Comparison of ENCODE assay signal across 15 cellular contexts in the genomic region with DNA sequence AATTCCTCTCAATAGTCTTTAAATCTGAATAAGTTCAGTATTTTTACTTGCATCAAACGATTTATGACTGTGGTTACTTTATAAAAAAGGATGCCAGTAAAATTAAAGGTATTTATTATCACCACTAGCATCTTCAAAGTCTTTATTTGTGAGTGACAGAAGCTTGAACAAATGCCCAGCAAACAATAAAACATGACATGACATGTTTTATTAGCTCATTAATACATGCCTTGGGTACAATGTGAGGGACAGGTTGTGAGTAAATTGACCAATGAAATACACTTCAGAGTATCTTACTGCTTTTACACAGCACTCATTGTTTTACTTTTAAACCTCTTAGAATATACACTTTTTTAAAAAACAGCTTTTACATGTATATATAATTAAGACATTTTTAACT.
DNase-seq lines count a peak whose midpoint lies in the region; ATAC-seq and TF ChIP-seq lines count a peak whose summit lies in the region.
"Had no signal": no experiment of that assay in that cellular context is flagged by ENCODE, and none has a peak within 500 bp of the region (broad histone marks: within the 10 kb centered on the region; RNA-seq: fewer than 3 reads in every experiment).

No MANE protein-coding gene starts in this region.

- no peaks in the 10 kb centered on the region for H3K4me1 Mint-ChIP-seq in HFFc6 (ENCODE audit: low read depth)
- H3K4me1 Mint-ChIP-seq: CD8-positive, alpha-beta memory T cell had no signal

- no peak overlapping the region for H3K4me3 Mint-ChIP-seq in HFFc6
- H3K4me3 Mint-ChIP-seq: CD8-positive, alpha-beta memory T cell; GM23338 had no signal

- peaks cover 1% of the 10 kb centered on the region; the same call in 1 of the 2 replicates for H3K27me3 Mint-ChIP-seq in HFFc6 (ENCODE audit: insufficient read depth)
- H3K27me3 Mint-ChIP-seq: CD8-positive, alpha-beta memory T cell had no signal

- no peaks in the 10 kb centered on the region for H3K36me3 Mint-ChIP-seq in HFFc6 (ENCODE audit: low read depth)

- TF ChIP-seq CTCF in epithelial cell of esophagus (IDR thresholded peaks at IDR 0.05; ENCODE audit: insufficient read depth, low read depth, low read length, missing control alignments) (no peak), HFFc6 (IDR thresholded peaks at IDR 0.05) (no peak)

- no peak for ATAC-seq in GM21526 (IDR thresholded peaks at IDR 0.05; ENCODE audit: low FRiP score, unreplicated experiment)
- ATAC-seq: GM23338 had no signal

- H3K4me3 ChIP-seq in epithelial cell of esophagus (ENCODE audit: low read length): no peak overlapping the region
- H3K4me3 ChIP-seq: BLaER1, GM23338 had no signal

- DNase-seq in DMS 273 (lab: John Stamatoyannopoulos, UW; ENCODE audit: unreplicated experiment) (peak; percentile 33), EH (ENCODE audit: low read depth) (peak; percentile 6), NCI-H1105 treated with DMSO at 0.1 percent for 48 hours (lab: John Stamatoyannopoulos, UW) (peak; percentile 67), epithelial cell of esophagus (ENCODE audit: low read depth) (peak; percentile 64), HFFc6 (no peak), NCI-H748 (lab: John Stamatoyannopoulos, UW; ENCODE audit: unreplicated experiment) (no peak)
- DNase-seq: CD8-positive, alpha-beta memory T cell; GF-D8; HCEC 1CT; NCI-H1436 treated with DMSO at 0.1 percent for 48 hours; NCI-H2029 treated with DMSO at 0.1 percent for 48 hours; NCI-H774 had no signal

- no peak overlapping the region for H3K27ac Mint-ChIP-seq in HFFc6
- H3K27ac Mint-ChIP-seq: GM23338 had no signal

- no peaks in the 10 kb centered on the region for H3K9me3 Mint-ChIP-seq in HFFc6
- H3K9me3 Mint-ChIP-seq: CD8-positive, alpha-beta memory T cell; GM23338 had no signal

Comparison
In these comparisons a context has a peak if more than half of its experiments do, and no peak if none do; other contexts are left out.
1. DNase-seq: peak in DMS 273 (single experiment), EH (single experiment), NCI-H1105 treated with DMSO at 0.1 percent for 48 hours (single experiment) and epithelial cell of esophagus (single experiment); none in HFFc6 (single experiment) and NCI-H748 (single experiment).